In genomic region chr4:15147709-15148651, GRCh38 we compare ENCODE assay signal across 1 cellular context.
TF ChIP-seq lines count a peak whose summit lies in the region.

No MANE protein-coding gene starts in this region.

TF ChIP-seq in IMR-90, 13 proteins besides CTCF, POLR2A, EP300 and RAD21:
- TF ChIP-seq CEBPB (IDR thresholded peaks at IDR 0.05; ENCODE audit: low read depth, low read length) (no peak), MXI1 (IDR thresholded peaks at IDR 0.05; ENCODE audit: borderline replicate concordance, low read depth, low read length) (no peak), BHLHE40 (IDR thresholded peaks at IDR 0.05; ENCODE audit: low read depth, low read length) (no peak), FOS (IDR thresholded peaks at IDR 0.05; ENCODE audit: low read depth, low read length) (no peak), RFX5 (IDR thresholded peaks at IDR 0.05; ENCODE audit: low read depth, low read length) (no peak), CHD1 (IDR thresholded peaks at IDR 0.05; ENCODE audit: low read depth, low read length) (no peak), MAFK (IDR thresholded peaks at IDR 0.05; ENCODE audit: low read depth, low read length) (no peak), RCOR1 (IDR thresholded peaks at IDR 0.05; ENCODE audit: insufficient replicate concordance, low read length) (no peak), MAZ (IDR thresholded peaks at IDR 0.05; ENCODE audit: borderline replicate concordance, low read depth, low read length) (no peak), SMC3 (IDR thresholded peaks at IDR 0.05; ENCODE audit: low read depth, low read length) (no peak)
- TF ChIP-seq, protein P1, sequence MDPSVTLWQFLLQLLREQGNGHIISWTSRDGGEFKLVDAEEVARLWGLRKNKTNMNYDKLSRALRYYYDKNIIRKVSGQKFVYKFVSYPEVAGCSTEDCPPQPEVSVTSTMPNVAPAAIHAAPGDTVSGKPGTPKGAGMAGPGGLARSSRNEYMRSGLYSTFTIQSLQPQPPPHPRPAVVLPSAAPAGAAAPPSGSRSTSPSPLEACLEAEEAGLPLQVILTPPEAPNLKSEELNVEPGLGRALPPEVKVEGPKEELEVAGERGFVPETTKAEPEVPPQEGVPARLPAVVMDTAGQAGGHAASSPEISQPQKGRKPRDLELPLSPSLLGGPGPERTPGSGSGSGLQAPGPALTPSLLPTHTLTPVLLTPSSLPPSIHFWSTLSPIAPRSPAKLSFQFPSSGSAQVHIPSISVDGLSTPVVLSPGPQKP (IDR thresholded peaks at IDR 0.05; ENCODE audit: borderline replicate concordance, low read depth, low read length), result no peak
